In the genomic region with DNA sequence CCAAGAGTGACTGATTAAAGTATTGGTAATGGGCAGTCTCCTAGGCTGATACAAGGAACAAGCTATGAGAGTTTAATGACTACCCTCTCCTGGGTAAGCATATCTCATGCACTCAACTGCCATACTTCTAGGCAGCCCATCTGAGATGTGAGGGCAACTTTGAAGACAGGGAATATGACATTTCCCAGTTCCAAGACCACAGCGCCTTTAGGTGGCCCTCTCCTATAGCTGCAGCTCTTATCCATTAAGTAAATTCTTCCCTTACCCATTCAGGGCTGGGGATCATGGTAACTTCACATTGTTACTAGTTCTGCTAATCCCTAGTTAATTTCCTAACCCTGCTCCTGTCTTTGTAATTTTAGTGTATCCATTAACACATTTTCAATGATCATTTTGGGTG, we compare ENCODE assay signal across 21 cellular contexts.
DNase-seq lines count a peak whose midpoint lies in the region; ATAC-seq, FAIRE-seq and TF ChIP-seq lines count a peak whose summit lies in the region.
"Had no signal": no experiment of that assay in that cellular context is flagged by ENCODE, and none has a peak within 500 bp of the region (broad histone marks: within the 10 kb centered on the region; RNA-seq: fewer than 3 reads in every experiment).

No MANE protein-coding gene starts in this region.

- no peaks in the 10 kb centered on the region for H3K36me3 ChIP-seq in A673 (ENCODE audit: insufficient read depth, low read length, poor library complexity, severe bottlenecking)
- H3K36me3 ChIP-seq in Panc1 (ENCODE audit: control insufficient read depth, insufficient read depth, low read length) = no peaks in the 10 kb centered on the region; the same call in 1 of the 2 replicates
- H3K36me3 ChIP-seq: thoracic aorta had no signal

- H3K4me1 ChIP-seq in A673 (ENCODE audit: insufficient read depth, low read length, poor library complexity, severe bottlenecking) (no peaks in the 10 kb centered on the region), Panc1 (ENCODE audit: control insufficient read depth, insufficient read depth, low read length) (no peaks in the 10 kb centered on the region)

- in situ Hi-C loops in Panc1 (cut with HindIII; ENCODE audit: low pct_unique_long_range_greater_than_20kb, low sequenced_read_pairs) = no loop called here

- H3K4me3 ChIP-seq in A673 (ENCODE audit: low read depth, low read length, poor library complexity, severe bottlenecking) (no peak overlapping the region), Panc1 (ENCODE audit: low read depth in 2 of 2, low read length in 2 of 2) (no peak overlapping the region), epithelial cell of proximal tubule (ENCODE audit: low read depth, low read length) (no peak overlapping the region)
- H3K4me3 ChIP-seq: thoracic aorta had no signal

- DNase-seq in A673 (ENCODE audit: low spot score) = peak; percentile 15
- DNase-seq in GM12892 (ENCODE audit: insufficient read length) = no peak
- DNase-seq in Panc1 (ENCODE audit: low read depth, low spot score) = no peak
- DNase-seq in epithelial cell of proximal tubule (ENCODE audit: low read depth) = no peak
- no peak for DNase-seq in anterior cingulate cortex (lab: John Stamatoyannopoulos, UW)
- no peak for DNase-seq in GM19239 (ENCODE audit: insufficient read length, low spot score)
- DNase-seq in activated CD4-positive, alpha-beta memory T cell treated with anti-CD3 and anti-CD28 coated beads for 36 hours = no peak
- DNase-seq: activated CD4-positive, alpha-beta T cell treated with anti-CD3 and anti-CD28 coated beads, Interleukin-2, amount 10 ng/mL, durations not matched to agents 24 days and 14 days; activated CD8-positive, alpha-beta memory T cell treated with anti-CD3 and anti-CD28 coated beads, Interleukin-2, amount 50 U/mL, for 4 hours; activated naive CD8-positive, alpha-beta T cell treated with anti-CD3 and anti-CD28 coated beads for 36 hours; CD4-positive, alpha-beta T cell; DMS153; NCI-H1436 treated with DMSO at 0.1 percent for 48 hours; NCI-H2227 treated with DMSO at 0.1 percent for 48 hours had no signal

- BruUV-seq in A673 (replicated peaks; lab: Mats Ljungman, UMichigan) (no TSS peak), Panc1 (replicated peaks; lab: Mats Ljungman, UMichigan) (no TSS peak)

- POLR2A ChIA-PET in A673 (lab: Charles Lee; ENCODE audit: low non-redundant PET) (no interaction called here), Panc1 (lab: Charles Lee) (interaction anchor here (0.6 kb wide), 1 partner anchor 826 kb away, joined by 4 read pairs; no protein-coding TSS in a partner anchor)
- POLR2A ChIA-PET in activated CD4-positive, alpha-beta memory T cell treated with anti-CD3 and anti-CD28 coated beads for 36 hours (lab: Charles Lee) = no interaction called here

- CTCF ChIA-PET in A673 (lab: Charles Lee) (no interaction called here), Panc1 (lab: Charles Lee) (no interaction called here)
- CTCF ChIA-PET in activated CD4-positive, alpha-beta memory T cell treated with anti-CD3 and anti-CD28 coated beads for 36 hours (lab: Charles Lee) = interaction anchor here (1.5 to 2.3 kb wide), 2 partner anchors 10 to 12 kb away, joined by 4 to 9 read pairs; no protein-coding TSS in a partner anchor

- H3K27ac ChIP-seq in A673 (ENCODE audit: low read depth, low read length, poor library complexity, severe bottlenecking) (no peak overlapping the region), Panc1 (ENCODE audit: low read length) (no peak overlapping the region)
- H3K27ac ChIP-seq: thoracic aorta had no signal

- FAIRE-seq in GM12892 (lab: Jason Lieb, UNC) = peak; percentile 24
- no peak for FAIRE-seq in GM19239 (lab: Jason Lieb, UNC)
- FAIRE-seq: colon, islet of Langerhans had no signal

- no peaks in the 10 kb centered on the region for H3K36me3 Mint-ChIP-seq in activated CD4-positive, alpha-beta memory T cell treated with anti-CD3 and anti-CD28 coated beads for 36 hours
- H3K36me3 Mint-ChIP-seq: activated naive CD8-positive, alpha-beta T cell treated with anti-CD3 and anti-CD28 coated beads for 36 hours; stimulated activated effector memory CD8-positive, alpha-beta T cell treated with anti-CD3 and anti-CD28 coated beads, Interleukin-12 subunit alpha, Interleukin-12 subunit beta, amount 100 ng/mL, for 72 hours had no signal

- TF ChIP-seq POLR2A in GM12892 (IDR thresholded peaks at IDR 0.05; ENCODE audit: low read depth, low read length) = no peak

- H3K9me3 ChIP-seq in A673 (ENCODE audit: low read depth, low read length, poor library complexity, severe bottlenecking) (no peaks in the 10 kb centered on the region), Panc1 (ENCODE audit: control insufficient read depth, insufficient read depth, low read depth, low read length) (no peaks in the 10 kb centered on the region)
- H3K9me3 ChIP-seq: thoracic aorta had no signal

- ATAC-seq in Panc1 = no peak
- ATAC-seq: stimulated activated effector memory CD8-positive, alpha-beta T cell treated with anti-CD3 and anti-CD28 coated beads, Interleukin-12 subunit alpha, Interleukin-12 subunit beta, amount 100 ng/mL, for 72 hours had no signal

- H3K27me3 ChIP-seq in A673 (replicated peaks; ENCODE audit: insufficient read depth, low read depth, low read length, poor library complexity) (no peaks in the 10 kb centered on the region), Panc1 (ENCODE audit: control insufficient read depth, insufficient read depth, low read length) (no peaks in the 10 kb centered on the region)

- TF ChIP-seq CTCF in A673 (conservative IDR thresholded peaks at IDR 0.05; ENCODE audit: low read depth, low read length) (peak; percentile 39), Panc1 (IDR thresholded peaks at IDR 0.05) (peak; percentile 13; the same call in 1 of the 2 replicates), epithelial cell of proximal tubule (conservative IDR thresholded peaks at IDR 0.05; ENCODE audit: low read depth, low read length) (peak; percentile 15)

- H3K4me3 Mint-ChIP-seq in activated CD4-positive, alpha-beta memory T cell treated with anti-CD3 and anti-CD28 coated beads for 36 hours = no peak overlapping the region
- H3K4me3 Mint-ChIP-seq: activated CD4-positive, alpha-beta T cell treated with anti-CD3 and anti-CD28 coated beads, Interleukin-2, amount 10 ng/mL, durations not matched to agents 24 days and 14 days; activated naive CD8-positive, alpha-beta T cell treated with anti-CD3 and anti-CD28 coated beads for 36 hours; CD4-positive, alpha-beta T cell; neural crest cell; stimulated activated effector memory CD8-positive, alpha-beta T cell treated with anti-CD3 and anti-CD28 coated beads, Interleukin-12 subunit alpha, Interleukin-12 subunit beta, amount 100 ng/mL, for 72 hours had no signal

- H3K27me3 Mint-ChIP-seq in activated CD4-positive, alpha-beta memory T cell treated with anti-CD3 and anti-CD28 coated beads for 36 hours = no peaks in the 10 kb centered on the region
- H3K27me3 Mint-ChIP-seq: activated naive CD8-positive, alpha-beta T cell treated with anti-CD3 and anti-CD28 coated beads for 36 hours; CD4-positive, alpha-beta T cell; progenitor cell of endocrine pancreas had no signal

- no peak overlapping the region for H3K27ac Mint-ChIP-seq in activated CD4-positive, alpha-beta memory T cell treated with anti-CD3 and anti-CD28 coated beads for 36 hours
- H3K27ac Mint-ChIP-seq: activated CD4-positive, alpha-beta T cell treated with anti-CD3 and anti-CD28 coated beads, Interleukin-2, amount 10 ng/mL, durations not matched to agents 24 days and 14 days; activated naive CD8-positive, alpha-beta T cell treated with anti-CD3 and anti-CD28 coated beads for 36 hours; activated T-helper 2 cell treated with anti-CD3 and anti-CD28 coated beads, Interferon-gamma antibody, Interleukin-2, Interleukin-4, amounts not matched to agents 10 μg/mL and 5 μg/mL and 100 μg/mL, durations not matched to agents 14 hours and 24 hours and 36 hours; CD4-positive, alpha-beta T cell; progenitor cell of endocrine pancreas; stimulated activated effector memory CD8-positive, alpha-beta T cell treated with anti-CD3 and anti-CD28 coated beads, Interleukin-12 subunit alpha, Interleukin-12 subunit beta, amount 100 ng/mL, for 72 hours had no signal

- H3K9me3 Mint-ChIP-seq in activated CD4-positive, alpha-beta memory T cell treated with anti-CD3 and anti-CD28 coated beads for 36 hours = no peaks in the 10 kb centered on the region
- H3K9me3 Mint-ChIP-seq: activated naive CD8-positive, alpha-beta T cell treated with anti-CD3 and anti-CD28 coated beads for 36 hours; activated T-helper 2 cell treated with anti-CD3 and anti-CD28 coated beads, Interferon-gamma antibody, Interleukin-2, Interleukin-4, amounts not matched to agents 10 μg/mL and 5 μg/mL and 100 μg/mL, durations not matched to agents 14 hours and 24 hours and 36 hours; neural crest cell; stimulated activated effector memory CD8-positive, alpha-beta T cell treated with anti-CD3 and anti-CD28 coated beads, Interleukin-12 subunit alpha, Interleukin-12 subunit beta, amount 100 ng/mL, for 72 hours had no signal

- intact Hi-C loops in A673 (cut with micrococcal nuclease; ENCODE audit: unreplicated experiment) = no loop called here
- intact Hi-C loops in Panc1 (cut with micrococcal nuclease; ENCODE audit: unreplicated experiment) = no loop called here
- intact Hi-C loops in activated CD4-positive, alpha-beta memory T cell treated with anti-CD3 and anti-CD28 coated beads for 36 hours (cut with micrococcal nuclease) = no loop called here

- no peaks in the 10 kb centered on the region for H3K4me1 Mint-ChIP-seq in activated CD4-positive, alpha-beta memory T cell treated with anti-CD3 and anti-CD28 coated beads for 36 hours (ENCODE audit: low read depth)
- H3K4me1 Mint-ChIP-seq: activated CD4-positive, alpha-beta T cell treated with anti-CD3 and anti-CD28 coated beads, Interleukin-2, amount 10 ng/mL, durations not matched to agents 24 days and 14 days; activated naive CD8-positive, alpha-beta T cell treated with anti-CD3 and anti-CD28 coated beads for 36 hours; neural crest cell; stimulated activated effector memory CD8-positive, alpha-beta T cell treated with anti-CD3 and anti-CD28 coated beads, Interleukin-12 subunit alpha, Interleukin-12 subunit beta, amount 100 ng/mL, for 72 hours had no signal
